8 cellular contexts compared by ENCODE assay signal in the genomic region with DNA sequence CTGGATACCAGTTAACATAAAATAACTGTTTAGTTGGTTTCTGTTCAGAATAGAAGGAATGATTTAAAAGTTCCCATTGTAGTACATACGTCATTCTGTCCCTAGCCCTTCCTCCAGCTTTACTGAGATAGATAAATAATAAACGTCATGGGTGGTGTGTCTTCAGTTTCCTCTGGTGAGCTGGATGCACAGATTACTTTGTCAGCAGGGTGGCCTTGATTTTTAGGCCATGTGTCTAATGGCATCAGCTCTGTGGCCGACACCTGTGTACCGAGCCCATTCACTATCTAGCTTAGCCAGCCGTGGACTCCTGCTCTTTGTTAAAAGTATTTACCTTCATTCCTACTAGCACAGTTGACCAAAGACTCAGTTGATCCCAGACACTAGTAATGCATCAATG. TPM values are rescaled to one million over a fixed set of nuclear protein-coding genes. Genes with fewer than 3 reads are reported as not detected.
A peak's percentile ranks its signal among the peaks of the same experiment; 100 is the strongest.
DNase-seq lines count a peak whose midpoint lies in the region; TF ChIP-seq lines count a peak whose summit lies in the region.
"Not testable (repeated sequence)": the region's sequence is repeated elsewhere in the genome, so short reads cannot be mapped to it uniquely, and the experiment has no call there.

No MANE protein-coding gene starts in this region.

- not testable (repeated sequence) for H4K20me1 ChIP-seq in osteoblast (ENCODE audit: insufficient read depth, low read length)

- H3K4me1 ChIP-seq in duodenal mucosa (ENCODE audit: control insufficient read depth in 1 of 2, insufficient read depth in 2 of 2, low read length in 2 of 2); osteoblast (ENCODE audit: insufficient read depth, low read length): not testable (repeated sequence)

- DNase-seq in AG10803 (ENCODE audit: low read depth) (peak; percentile 64), GM04504 (ENCODE audit: low read depth) (peak; percentile 36), OCI-M1 (lab: John Stamatoyannopoulos, UW) (peak; percentile 38), amniotic epithelial cell (ENCODE audit: low read depth) (peak; percentile 53), glomerular visceral epithelial cell (ENCODE audit: extremely low spot score) (peak; percentile 46), stromal cell of bone marrow (ENCODE audit: low read depth) (peak; percentile 61)
- not testable (repeated sequence) for DNase-seq in osteoblast (ENCODE audit: insufficient read length, low spot score, missing footprints)

- H3K79me2 ChIP-seq in osteoblast (ENCODE audit: insufficient read depth, low read length), result not testable (repeated sequence)

- not testable (repeated sequence) for TF ChIP-seq CTCF in AG10803 (conservative IDR thresholded peaks at IDR 0.05; ENCODE audit: low read length); osteoblast (IDR thresholded peaks at IDR 0.05; ENCODE audit: extremely low read depth, low read depth, low read length)

- not testable (repeated sequence) for H3K4me3 ChIP-seq in AG10803 (ENCODE audit: low read length); duodenal mucosa (ENCODE audit: low read depth in 1 of 2, low read length in 2 of 2); osteoblast (ENCODE audit: insufficient read depth, low read length)

- H2AFZ ChIP-seq in osteoblast (ENCODE audit: low read length), result not testable (repeated sequence)

- not testable (repeated sequence) for H3K9me3 ChIP-seq in duodenal mucosa (ENCODE audit: control insufficient read depth in 1 of 2, low read length in 2 of 2); osteoblast (ENCODE audit: low read depth, low read length)

- H3K36me3 ChIP-seq in duodenal mucosa (ENCODE audit: control insufficient read depth in 1 of 2, insufficient read depth in 2 of 2, low read length in 2 of 2); osteoblast (ENCODE audit: insufficient read depth, low read length): not testable (repeated sequence)

- not testable (repeated sequence) for H3K27me3 ChIP-seq in duodenal mucosa (ENCODE audit: control insufficient read depth in 1 of 2, insufficient read depth in 2 of 2, low read length in 2 of 2); osteoblast (ENCODE audit: insufficient read depth, low read length)

- not testable (repeated sequence) for H3K9ac ChIP-seq in duodenal mucosa (ENCODE audit: low read depth in 1 of 2, low read length in 2 of 2)

- H3K27ac ChIP-seq in duodenal mucosa (ENCODE audit: low read depth, low read length), result peak overlapping the region; percentile 10
- peak overlapping the region; percentile 98 for H3K27ac ChIP-seq in osteoblast (ENCODE audit: low read depth, low read length)

- peak overlapping the region; percentile 62 for H3K4me2 ChIP-seq in osteoblast (ENCODE audit: insufficient read depth, low read length)

RNA-seq across cellular contexts. Expression of a gene that starts 34.7 kb away (rescaled TPM):
- 6.2 and 8.3 TPM in 2 replicates for total RNA-seq in osteoblast
